ENCODE assay signal across 15 cellular contexts in the genomic region with DNA sequence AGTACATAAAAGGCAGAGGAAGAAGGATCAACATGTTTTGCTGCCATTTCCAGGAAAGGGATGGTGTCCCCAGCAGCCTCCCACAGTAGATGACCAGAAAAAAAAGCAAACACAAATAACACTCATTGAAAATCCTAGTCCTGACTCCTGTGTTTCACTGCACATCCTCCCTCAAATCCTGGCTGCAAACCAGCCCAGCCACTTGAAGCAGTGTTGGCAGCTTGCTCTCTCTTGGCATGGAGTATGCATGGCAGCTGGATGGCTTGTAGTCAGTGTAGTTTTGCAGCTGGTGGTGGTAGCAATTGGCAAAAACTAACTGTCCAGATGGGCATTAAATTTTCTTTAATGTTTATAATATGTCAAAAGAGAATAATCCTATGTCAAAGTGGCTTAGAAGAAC.
DNase-seq lines count a peak whose midpoint lies in the region; ATAC-seq and TF ChIP-seq lines count a peak whose summit lies in the region.
"Had no signal": no experiment of that assay in that cellular context is flagged by ENCODE, and none has a peak within 500 bp of the region (broad histone marks: within the 10 kb centered on the region; RNA-seq: fewer than 3 reads in every experiment).

No MANE protein-coding gene starts in this region.

- DNase-seq in G401 (ENCODE audit: low spot score) (peak; percentile 33), NCI-H345 treated with DMSO at 0.1 percent for 48 hours (lab: John Stamatoyannopoulos, UW; ENCODE audit: unreplicated experiment) (peak; percentile 31), fibroblast of lung (ENCODE audit: low read depth in 2 of 2) (peak; percentile 16 to 69), occipital lobe (lab: John Stamatoyannopoulos, UW) (peak; percentile 85), COLO829 (ENCODE audit: low spot score) (no peak)
- no peak for DNase-seq in stimulated activated CD4-positive, alpha-beta T cell treated with anti-CD3 and anti-CD28 coated beads, Interleukin-1b, Interleukin-23, amount 100 ng/mL, for 48 hours
- no peak for DNase-seq in activated CD4-positive, alpha-beta T cell treated with anti-CD3 and anti-CD28 coated beads for 48 hours
- DNase-seq: activated CD4-positive, alpha-beta T cell treated with anti-CD3 and anti-CD28 coated beads, Interleukin-2, amount 10 ng/mL, durations not matched to agents 24 days and 14 days; DND-41; MV-4-11; SIG-M5; spleen; stimulated activated naive B cell treated with anti-CD40 and anti-IgM and Interleukin-4, amounts not matched to agents 10 μg/mL and 1 μg/mL and 100 μg/mL, for 72 hours had no signal

- H3K27ac ChIP-seq in fibroblast of lung (ENCODE audit: insufficient read depth, low read length): no peak overlapping the region
- H3K27ac ChIP-seq: gastrocnemius medialis had no signal

- in situ Hi-C loops in G401 (cut with HindIII; ENCODE audit: low sequenced_read_pairs): no loop called here

- no peaks in the 10 kb centered on the region for H3K27me3 ChIP-seq in fibroblast of lung (ENCODE audit: control insufficient read depth, insufficient read depth, low read length)
- H3K27me3 ChIP-seq: gastrocnemius medialis, spleen had no signal

- no peaks in the 10 kb centered on the region for H3K9me3 ChIP-seq in fibroblast of lung (ENCODE audit: control insufficient read depth, insufficient read depth, low read depth, low read length)
- H3K9me3 ChIP-seq: gastrocnemius medialis, spleen had no signal

- ATAC-seq in GM21723 (IDR thresholded peaks at IDR 0.05; ENCODE audit: unreplicated experiment): no peak
- ATAC-seq: gastrocnemius medialis; stimulated activated naive B cell treated with anti-CD40 and anti-IgM and Interleukin-4, amounts not matched to agents 10 μg/mL and 1 μg/mL and 100 μg/mL, for 72 hours had no signal

- H4K20me1 ChIP-seq in fibroblast of lung (ENCODE audit: control insufficient read depth, extremely low read depth, insufficient read depth, low read length): no peaks in the 10 kb centered on the region

- no peak overlapping the region for H3K4me2 ChIP-seq in fibroblast of lung (ENCODE audit: extremely low read depth, insufficient read depth, low read length)

- no peak for TF ChIP-seq CTCF in fibroblast of lung (conservative IDR thresholded peaks at IDR 0.05 in 1 of 2, IDR thresholded peaks at IDR 0.05 in 1 of 2; ENCODE audit: low read depth in 1 of 2, low read length in 2 of 2)

- no peak overlapping the region for H2AFZ ChIP-seq in fibroblast of lung (ENCODE audit: low read length)

- H3K79me2 ChIP-seq in fibroblast of lung (ENCODE audit: control insufficient read depth, insufficient read depth, low read length): no peaks in the 10 kb centered on the region

- no peak overlapping the region for H3K9ac ChIP-seq in fibroblast of lung (ENCODE audit: insufficient read depth, low read length)

- no peaks in the 10 kb centered on the region for H3K4me1 ChIP-seq in fibroblast of lung (ENCODE audit: control insufficient read depth, extremely low read depth, insufficient read depth, low read length)
- H3K4me1 ChIP-seq: gastrocnemius medialis had no signal

- peak overlapping the region in 1 of 4 experiments; percentile 9 for H3K4me3 ChIP-seq in fibroblast of lung (replicated peaks in 1 of 4; ENCODE audit: control extremely low read depth in 1 of 4, insufficient read depth in 1 of 4, low read depth in 3 of 4, low read length in 4 of 4)
- H3K4me3 ChIP-seq: gastrocnemius medialis, spleen had no signal

- no peaks in the 10 kb centered on the region for H3K36me3 ChIP-seq in fibroblast of lung (ENCODE audit: control insufficient read depth, insufficient read depth, low read length)
- H3K36me3 ChIP-seq: gastrocnemius medialis, spleen had no signal

Comparison
In these comparisons a context has a peak if more than half of its experiments do, and no peak if none do; other contexts are left out.
1. DNase-seq: peak in G401 (single experiment), NCI-H345 treated with DMSO at 0.1 percent for 48 hours (single experiment), fibroblast of lung (2 of 2) and occipital lobe (single experiment); none in COLO829 (single experiment), stimulated activated CD4-positive, alpha-beta T cell treated with anti-CD3 and anti-CD28 coated beads, Interleukin-1b, Interleukin-23, amount 100 ng/mL, for 48 hours (single experiment) and activated CD4-positive, alpha-beta T cell treated with anti-CD3 and anti-CD28 coated beads for 48 hours (single experiment).